Comparison of ENCODE assay signal across 8 cellular contexts in the genomic region with DNA sequence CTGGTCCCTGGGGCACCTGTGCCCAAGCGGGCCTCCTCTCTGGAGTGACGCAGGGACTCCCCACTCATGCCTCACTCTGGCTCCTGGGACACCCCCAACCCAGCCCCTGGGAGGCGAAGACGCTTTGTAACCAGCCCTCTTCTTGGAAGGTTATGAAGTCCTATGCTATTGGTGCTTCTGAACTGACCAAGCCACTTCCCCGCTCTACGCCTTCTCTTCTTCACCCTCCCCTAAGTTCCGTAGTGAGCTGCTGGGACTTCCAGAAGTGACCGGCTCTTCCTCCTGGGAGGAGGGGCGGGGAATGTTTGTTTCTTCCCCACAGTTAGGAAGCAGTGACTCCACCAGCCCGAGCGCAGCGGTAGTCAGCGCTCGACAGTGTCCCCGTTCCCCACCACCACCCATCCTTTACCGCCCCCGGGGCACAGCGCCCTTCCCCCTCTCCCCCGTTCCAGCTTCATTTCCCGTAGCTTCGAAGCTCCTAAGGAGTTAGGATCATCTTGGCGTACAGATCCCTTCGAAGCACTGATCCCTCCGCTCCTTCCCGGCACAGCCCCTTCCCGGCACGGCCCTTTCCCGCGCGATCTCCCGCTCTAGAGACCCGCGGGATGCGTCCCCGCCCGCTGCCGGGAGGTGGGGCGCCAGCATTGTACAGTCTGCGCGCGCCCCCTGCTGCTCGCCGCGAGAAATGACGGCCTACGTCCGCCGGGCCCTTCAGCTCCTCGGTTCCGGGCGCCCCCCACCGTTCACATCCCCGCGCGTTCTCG. TPM values are rescaled to one million over a fixed set of nuclear protein-coding genes. Genes with fewer than 3 reads are reported as not detected.
DNase-seq lines count a peak whose midpoint lies in the region.

No MANE protein-coding gene starts in this region.

- peaks cover 29% of the 10 kb centered on the region for H3K27me3 ChIP-seq in MG63
- H3K27me3 ChIP-seq in SJSA1 (replicated peaks), result peaks cover 45% of the 10 kb centered on the region

- H3K4me1 ChIP-seq in SJSA1 (replicated peaks), result peaks cover 22% of the 10 kb centered on the region

- no peak overlapping the region for H3K27ac ChIP-seq in SJSA1

- H3K36me3 ChIP-seq in MG63 (no peaks in the 10 kb centered on the region), SJSA1 (no peaks in the 10 kb centered on the region)

- H3K9me3 ChIP-seq in MG63 (no peaks in the 10 kb centered on the region), SJSA1 (replicated peaks) (no peaks in the 10 kb centered on the region)

- H3K4me3 ChIP-seq in MG63 (peak overlapping the region; percentile 49), SJSA1 (peak overlapping the region; percentile 28)

- DNase-seq in GDM1 (lab: John Stamatoyannopoulos, UW) (peak; percentile 73), HCEC 1CT (peak; percentile 80), MG63 (peak; percentile 84), SJSA1 (ENCODE audit: low read depth in 1 of 2, low spot score in 2 of 2) (peak; percentile 81 to 91), globus pallidus (ENCODE audit: low spot score) (peak; percentile 77), occipital lobe (lab: John Stamatoyannopoulos, UW) (peak; percentile 73), superior temporal gyrus (ENCODE audit: extremely low spot score) (peak; percentile 89)
- DNase-seq in activated naive CD4-positive, alpha-beta T cell treated with Interleukin-2 at 50 U/mL for 16 hours, result peak; percentile 89

RNA-seq across cellular contexts. Expression of a gene that starts 25.3 kb away (rescaled TPM):
- total RNA-seq in MG63 (2014; rRNA removed; shearing (Covaris generic); ENCODE audit: low replicate concordance), result 0.16 TPM in 1 of 2 replicates, not detected in the other
- total RNA-seq in SJSA1 (2014; rRNA removed; shearing (Covaris generic)), result not detected in 2 replicates
- total RNA-seq in occipital lobe, result not detected

RNA-seq across cellular contexts. Expression of a gene that starts 37.0 kb away (rescaled TPM):
- total RNA-seq in MG63 (2014; rRNA removed; shearing (Covaris generic); ENCODE audit: low replicate concordance), result 26.2 and 57.3 TPM in 2 replicates
- total RNA-seq in SJSA1 (2014; rRNA removed; shearing (Covaris generic)), result 20.7 and 24.3 TPM in 2 replicates
- total RNA-seq in occipital lobe, result 20.0 TPM

RNA-seq across cellular contexts. Expression of a gene that starts 56.0 kb away (rescaled TPM):
- total RNA-seq in MG63 (2014; rRNA removed; shearing (Covaris generic); ENCODE audit: low replicate concordance), result 30.0 and 35.7 TPM in 2 replicates
- 42.0 and 45.8 TPM in 2 replicates for total RNA-seq in SJSA1 (2014; rRNA removed; shearing (Covaris generic))
- total RNA-seq in occipital lobe, result 5.9 TPM

RNA-seq across cellular contexts. Expression of a gene that starts 57.0 kb away (rescaled TPM):
- total RNA-seq in MG63 (2014; rRNA removed; shearing (Covaris generic); ENCODE audit: low replicate concordance), result 891 and 917 TPM in 2 replicates
- 570 and 815 TPM in 2 replicates for total RNA-seq in SJSA1 (2014; rRNA removed; shearing (Covaris generic))
- 164 TPM for total RNA-seq in occipital lobe
